Comparison of ENCODE assay signal across 1 cellular context in the genomic region with DNA sequence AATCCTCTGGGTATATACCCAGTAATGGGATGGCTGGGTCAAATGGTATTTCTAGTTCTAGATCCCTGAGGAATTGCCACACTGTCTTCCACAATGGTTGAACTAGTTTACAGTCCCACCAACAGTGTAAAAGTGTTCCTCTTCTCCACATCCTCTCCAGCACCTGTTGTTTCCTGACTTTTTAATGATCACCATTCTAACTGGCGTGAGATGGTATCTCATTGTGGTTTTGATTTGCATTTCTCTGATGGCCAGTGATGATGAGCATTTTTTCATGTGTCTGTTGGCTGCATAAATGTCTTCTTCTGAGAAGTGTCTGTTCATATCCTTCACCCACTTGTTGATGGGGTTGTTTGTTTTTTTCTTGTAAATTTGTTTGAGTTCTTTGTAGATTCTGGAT.
TF ChIP-seq lines count a peak whose summit lies in the region.
"Not testable (repeated sequence)": the region's sequence is repeated elsewhere in the genome, so short reads cannot be mapped to it uniquely, and the experiment has no call there.

No MANE protein-coding gene starts in this region.

- CTCF ChIA-PET in HEK293 (lab: Yijun Ruan, JAX) = not testable (repeated sequence)

- H3K9me3 ChIP-seq in HEK293 (ENCODE audit: control insufficient read depth, insufficient read depth, low read depth, low read length) = not testable (repeated sequence)

- H3K36me3 ChIP-seq in HEK293 (ENCODE audit: control insufficient read depth in 2 of 2, insufficient read depth in 1 of 2, low read length in 2 of 2) = not testable (repeated sequence)

- not testable (repeated sequence) for H3K4me3 ChIP-seq in HEK293 (ENCODE audit: low read depth, low read length)

- not testable (repeated sequence) for H3K27ac ChIP-seq in HEK293 (ENCODE audit: extremely low read depth, low read depth, low read length)

- POLR2A ChIA-PET in HEK293 (lab: Yijun Ruan, JAX) = not testable (repeated sequence)

- TF ChIP-seq CTCF in HEK293 (tag by site-specific recombination; IDR thresholded peaks at IDR 0.05) = not testable (repeated sequence)

- not testable (repeated sequence) for H3K4me1 ChIP-seq in HEK293 (ENCODE audit: control insufficient read depth, insufficient read depth, low read length)

TF ChIP-seq in HEK293, 187 proteins besides CTCF, POLR2A, EP300 and RAD21:
- TF ChIP-seq ZNF184 (tag by site-specific recombination; IDR thresholded peaks at IDR 0.05) = peak; percentile 93
- peak; percentile 88 for TF ChIP-seq SCRT2 (tag by site-specific recombination; IDR thresholded peaks at IDR 0.05)
- peak; percentile 83 for TF ChIP-seq SCRT1 (tag by site-specific recombination; IDR thresholded peaks at IDR 0.05; ENCODE audit: borderline replicate concordance)
